17 cellular contexts compared by ENCODE assay signal in genomic region chr9:93258419-93258817, GRCh38.
DNase-seq lines count a peak whose midpoint lies in the region; ATAC-seq and TF ChIP-seq lines count a peak whose summit lies in the region.
"Had no signal": no experiment of that assay in that cellular context is flagged by ENCODE, and none has a peak within 500 bp of the region (broad histone marks: within the 10 kb centered on the region; RNA-seq: fewer than 3 reads in every experiment).

No MANE protein-coding gene starts in this region.

- H3K27me3 ChIP-seq in left lung (peaks cover 0 to 6% of the 10 kb centered on the region in 2 donors), sigmoid colon (no peaks in the 10 kb centered on the region)
- H3K27me3 ChIP-seq: Peyer's patch had no signal

- 91 to 93% methylated on average over 4 of the region's 4 CpGs for WGBS in sigmoid colon, 2 donors

- intact Hi-C loops in left lung (cut with DNase I) (no loop called here), sigmoid colon (cut with DNase I) (no loop called here)

- no peak for TF ChIP-seq POLR2A in sigmoid colon (IDR thresholded peaks at IDR 0.05)

- H3K4me3 ChIP-seq in left lung (no peak overlapping the region), sigmoid colon (no peak overlapping the region)
- H3K4me3 ChIP-seq: Peyer's patch had no signal

- no peak for TF ChIP-seq EP300 in sigmoid colon (IDR thresholded peaks at IDR 0.05)

- peak; percentile 8 for DNase-seq in activated T-cell treated with anti-CD3 and anti-CD28 coated beads, Interleukin-2, amount 50 U/mL, for 1 hour
- DNase-seq in activated T-cell treated with anti-CD3 and anti-CD28 coated beads for 4 hours = no peak
- peak; percentile 13 for DNase-seq in GM20000 (ENCODE audit: low spot score)
- DNase-seq in left lung = peak; percentile 17 to 36
- peak; percentile 30 for DNase-seq in sigmoid colon
- no peak for DNase-seq in NCI-H2107 treated with DMSO at 0.1 percent for 48 hours (lab: John Stamatoyannopoulos, UW; ENCODE audit: unreplicated experiment)
- DNase-seq in DMS153 treated with DMSO at 0.1 percent for 48 hours (lab: John Stamatoyannopoulos, UW; ENCODE audit: unreplicated experiment) = no peak
- DNase-seq: DMS 273 treated with DMSO at 0.1 percent for 48 hours, EL, KG1, NCI-H1436 treated with DMSO at 0.1 percent for 48 hours, NCI-H2081, NCI-H510A treated with DMSO at 0.1 percent for 48 hours, Right ventricle myocardium superior had no signal

- TF ChIP-seq CTCF in GM20000 (IDR thresholded peaks at IDR 0.05; ENCODE audit: extremely low read depth, missing control alignments) (no peak), left lung (IDR thresholded peaks at IDR 0.05) (no peak), sigmoid colon (IDR thresholded peaks at IDR 0.05) (no peak)

- H3K4me1 ChIP-seq in left lung (no peaks in the 10 kb centered on the region), sigmoid colon (no peaks in the 10 kb centered on the region)
- H3K4me1 ChIP-seq: Peyer's patch had no signal

- no peaks in the 10 kb centered on the region for H3K36me3 ChIP-seq in left lung
- peaks cover 0 to 85% (median 10%) of the 10 kb centered on the region in 4 donors for H3K36me3 ChIP-seq in sigmoid colon

- H3K27ac ChIP-seq in left lung (no peak overlapping the region), sigmoid colon (no peak overlapping the region)
- H3K27ac ChIP-seq: C4-2B, Peyer's patch had no signal

- H3K9me3 ChIP-seq in left lung (no peaks in the 10 kb centered on the region), sigmoid colon (no peaks in the 10 kb centered on the region)
- H3K9me3 ChIP-seq: Peyer's patch had no signal

- ATAC-seq in left lung (no peak), HG03025 (IDR thresholded peaks at IDR 0.05; ENCODE audit: low FRiP score, unreplicated experiment) (no peak)

Comparison
In these comparisons a context has a peak if more than half of its experiments do, and no peak if none do; other contexts are left out.
1. DNase-seq: peak in activated T-cell treated with anti-CD3 and anti-CD28 coated beads, Interleukin-2, amount 50 U/mL, for 1 hour (single experiment), GM20000 (single experiment), left lung (2 of 2) and sigmoid colon (single experiment); none in activated T-cell treated with anti-CD3 and anti-CD28 coated beads for 4 hours (single experiment), NCI-H2107 treated with DMSO at 0.1 percent for 48 hours (single experiment) and DMS153 treated with DMSO at 0.1 percent for 48 hours (single experiment).